1 cellular context compared by ENCODE assay signal in genomic region chr16:58733671-58734458, GRCh38.
TF ChIP-seq lines count a peak whose summit lies in the region.

TSS of gene GOT2 (minus strand) at chr16:58734316. CDS start at chr16:58734228, 88 bp downstream.

TF ChIP-seq in HepG2, 621 proteins besides CTCF, POLR2A, EP300 and RAD21 (continued from another document):
- TF ChIP-seq ZNF724P (CRISPR knock-in tag; IDR thresholded peaks at IDR 0.05; ENCODE audit: borderline replicate concordance) (peak; percentile 77; the same call in 1 of the 2 replicates), MLLT10 (CRISPR knock-in tag; IDR thresholded peaks at IDR 0.05) (no peak), ZNF780A (CRISPR knock-in tag; IDR thresholded peaks at IDR 0.05) (peak; percentile 97), GLI4 (CRISPR knock-in tag; IDR thresholded peaks at IDR 0.05; ENCODE audit: borderline replicate concordance) (0 out of 2 replicates have a peak, but pooled peaks have one; percentile 81), TBP (CRISPR knock-in tag; IDR thresholded peaks at IDR 0.05) (no peak)
- TF ChIP-seq, protein P1, sequence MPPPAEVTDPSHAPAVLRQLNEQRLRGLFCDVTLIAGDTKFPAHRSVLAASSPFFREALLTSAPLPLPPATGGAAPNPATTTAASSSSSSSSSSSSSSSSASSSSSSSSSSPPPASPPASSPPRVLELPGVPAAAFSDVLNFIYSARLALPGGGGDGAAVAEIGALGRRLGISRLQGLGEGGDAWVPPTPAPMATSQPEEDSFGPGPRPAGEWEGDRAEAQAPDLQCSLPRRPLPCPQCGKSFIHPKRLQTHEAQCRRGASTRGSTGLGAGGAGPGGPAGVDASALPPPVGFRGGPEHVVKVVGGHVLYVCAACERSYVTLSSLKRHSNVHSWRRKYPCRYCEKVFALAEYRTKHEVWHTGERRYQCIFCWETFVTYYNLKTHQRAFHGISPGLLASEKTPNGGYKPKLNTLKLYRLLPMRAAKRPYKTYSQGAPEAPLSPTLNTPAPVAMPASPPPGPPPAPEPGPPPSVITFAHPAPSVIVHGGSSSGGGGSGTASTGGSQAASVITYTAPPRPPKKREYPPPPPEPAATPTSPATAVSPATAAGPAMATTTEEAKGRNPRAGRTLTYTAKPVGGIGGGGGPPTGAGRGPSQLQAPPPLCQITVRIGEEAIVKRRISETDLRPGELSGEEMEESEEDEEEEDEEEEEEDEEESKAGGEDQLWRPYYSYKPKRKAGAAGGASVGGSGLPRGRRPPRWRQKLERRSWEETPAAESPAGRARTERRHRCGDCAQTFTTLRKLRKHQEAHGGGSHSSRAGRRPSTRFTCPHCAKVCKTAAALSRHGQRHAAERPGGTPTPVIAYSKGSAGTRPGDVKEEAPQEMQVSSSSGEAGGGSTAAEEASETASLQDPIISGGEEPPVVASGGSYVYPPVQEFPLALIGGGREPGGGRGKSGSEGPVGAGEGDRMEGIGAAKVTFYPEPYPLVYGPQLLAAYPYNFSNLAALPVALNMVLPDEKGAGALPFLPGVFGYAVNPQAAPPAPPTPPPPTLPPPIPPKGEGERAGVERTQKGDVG (CRISPR knock-in tag; IDR thresholded peaks at IDR 0.05; ENCODE audit: borderline replicate concordance) = peak; percentile 94
